8 cellular contexts compared by ENCODE assay signal in genomic region chr3:122092460-122093165, GRCh38. TPM values are rescaled to one million over a fixed set of nuclear protein-coding genes. Genes with fewer than 3 reads are reported as not detected.
DNase-seq lines count a peak whose midpoint lies in the region; ATAC-seq, FAIRE-seq and TF ChIP-seq lines count a peak whose summit lies in the region.

No MANE protein-coding gene starts in this region.

- FAIRE-seq in pancreas (lab: Jason Lieb, UNC), result no peak

- ATAC-seq in HG02759 (IDR thresholded peaks at IDR 0.05; ENCODE audit: unreplicated experiment) (peak; percentile 31), pancreas (peak in 3 of 4 donors; percentile 56 to 81 (median 75)), GM19023 (IDR thresholded peaks at IDR 0.05; ENCODE audit: unreplicated experiment) (no peak)

- H3K4me1 ChIP-seq in pancreas, result no peaks in the 10 kb centered on the region

- 61% methylated on average over 2 of the region's 2 CpGs for WGBS in pancreas, 2 donors

- H3K4me3 ChIP-seq in choroid plexus epithelial cell (ENCODE audit: low read depth, low read length) (no peak overlapping the region), pancreas (no peak overlapping the region)

- peak; percentile 51 for TF ChIP-seq CTCF in choroid plexus epithelial cell (conservative IDR thresholded peaks at IDR 0.05; ENCODE audit: low read depth, low read length)
- no peak for TF ChIP-seq CTCF in pancreas (IDR thresholded peaks at IDR 0.05)

- no peak overlapping the region for H3K27ac ChIP-seq in pancreas

- intact Hi-C loops in pancreas (cut with DNase I), result loop anchor here in 1 of 3 donors (10.0 kb wide), 1 partner anchor 192 kb away; no protein-coding TSS in a partner anchor

- DNase-seq in ELR (ENCODE audit: low read depth), result peak; percentile 71
- DNase-seq in SKM-1 treated with dmso at 0.1 percent for 144 hours (lab: John Stamatoyannopoulos, UW; ENCODE audit: unreplicated experiment), result peak; percentile 19
- DNase-seq in choroid plexus epithelial cell (ENCODE audit: low read depth), result peak; percentile 25
- DNase-seq in pancreas, result peak in 1 of 6 donors; percentile 12
- no peak for DNase-seq in amniotic stem cell (lab: John Stamatoyannopoulos, UW)
- no peak for DNase-seq in NCI-H345 (lab: John Stamatoyannopoulos, UW)

- no peaks in the 10 kb centered on the region for H3K9me3 ChIP-seq in pancreas

- no peaks in the 10 kb centered on the region for H3K36me3 ChIP-seq in pancreas

- no peaks in the 10 kb centered on the region for H3K27me3 ChIP-seq in pancreas

RNA-seq across cellular contexts. Expression of gene CD86, which starts 37.5 kb away (rescaled TPM):
- 1 to 10 TPM in 3 of 6 donors, under 1 TPM in 3; 0.31 to 9.0 (median 1.5) TPM for total RNA-seq in pancreas
- under 1 TPM; 0.31 to 0.38 TPM for polyA plus RNA-seq in pancreas

Comparison
In these comparisons a context has a peak if more than half of its experiments do, and no peak if none do; other contexts are left out.
1. DNase-seq: peak in ELR (single experiment), SKM-1 treated with dmso at 0.1 percent for 144 hours (single experiment) and choroid plexus epithelial cell (single experiment); none in amniotic stem cell (single experiment) and NCI-H345 (single experiment).